11 cellular contexts compared by ENCODE assay signal in the genomic region with DNA sequence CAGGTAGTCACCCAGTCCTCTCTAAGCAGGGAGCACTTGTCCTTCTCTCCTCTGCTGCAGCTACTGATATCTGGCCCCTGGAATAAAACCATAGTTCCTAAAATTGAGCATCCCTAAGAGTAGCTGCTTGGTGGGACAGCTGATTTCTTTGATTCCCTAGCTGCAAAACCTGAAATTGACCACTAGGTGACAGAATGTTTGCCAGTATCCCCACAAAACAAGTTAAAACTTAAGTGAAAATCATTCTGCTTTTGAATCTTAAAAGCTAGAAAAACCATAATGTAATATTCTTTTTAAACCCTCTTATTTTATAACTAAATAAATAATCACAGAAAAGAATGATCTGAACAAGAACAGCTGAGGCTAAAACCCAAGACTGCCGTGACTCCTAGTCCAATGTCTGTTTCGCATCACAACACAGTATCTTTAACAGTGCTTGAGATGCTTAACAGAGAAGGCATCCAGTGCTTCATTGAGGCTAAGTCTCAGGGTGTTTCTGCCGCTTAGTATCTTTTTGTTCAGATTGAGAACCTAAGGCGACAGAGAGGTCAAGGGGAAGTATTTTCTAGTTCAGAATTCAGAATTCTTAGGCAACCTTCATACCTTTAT. TPM values are rescaled to one million over a fixed set of nuclear protein-coding genes. Genes with fewer than 3 reads are reported as not detected.
DNase-seq lines count a peak whose midpoint lies in the region; ATAC-seq, FAIRE-seq and TF ChIP-seq lines count a peak whose summit lies in the region.
"Had no signal": no experiment of that assay in that cellular context is flagged by ENCODE, and none has a peak within 500 bp of the region (broad histone marks: within the 10 kb centered on the region; RNA-seq: fewer than 3 reads in every experiment).

No MANE protein-coding gene starts in this region.

- peaks cover 15% of the 10 kb centered on the region for H3K36me3 Mint-ChIP-seq in neural crest cell (ENCODE audit: low read depth)

- H3K4me3 ChIP-seq in LNCaP clone FGC (ENCODE audit: low read depth, low read length) (no peak overlapping the region), bronchial epithelial cell (ENCODE audit: low read depth, low read length) (no peak overlapping the region)

- DNase-seq in LNCaP clone FGC (ENCODE audit: low read depth) (no peak), bronchial epithelial cell (ENCODE audit: low read depth) (peak; percentile 8), neural crest cell (ENCODE audit: low read depth, low spot score) (no peak), midbrain (lab: John Stamatoyannopoulos, UW) (no peak), NCI-H1436 (lab: John Stamatoyannopoulos, UW) (no peak)
- no peak for DNase-seq in activated naive CD4-positive, alpha-beta T cell treated with anti-CD3 and anti-CD28 coated beads, Interleukin-2, amount 50 U/mL, for 16 hours
- DNase-seq: NCI-H69 had no signal

- TF ChIP-seq CTCF in LNCaP clone FGC (IDR thresholded peaks at IDR 0.05; ENCODE audit: control insufficient read depth, extremely low read depth, insufficient read depth) = peak; percentile 60
- peak; percentile 26 for TF ChIP-seq CTCF in bronchial epithelial cell (IDR thresholded peaks at IDR 0.05; ENCODE audit: insufficient read depth, low read length, severe bottlenecking)
- TF ChIP-seq CTCF in neural crest cell (conservative IDR thresholded peaks at IDR 0.05) = peak; percentile 66

- no peaks in the 10 kb centered on the region for H3K36me3 ChIP-seq in bronchial epithelial cell (ENCODE audit: control insufficient read depth, insufficient read depth, low read length)

- H3K27ac Mint-ChIP-seq in neural crest cell (ENCODE audit: unreplicated experiment) = peak overlapping the region; percentile 31
- H3K27ac Mint-ChIP-seq: activated naive CD4-positive, alpha-beta T cell treated with anti-CD3 and anti-CD28 coated beads, Interleukin-2, amount 50 U/mL, for 72 hours had no signal

- no peak overlapping the region for H3K4me3 Mint-ChIP-seq in neural crest cell

- ATAC-seq in GM19463 (IDR thresholded peaks at IDR 0.05; ENCODE audit: unreplicated experiment) = no peak
- ATAC-seq: activated naive CD4-positive, alpha-beta T cell treated with anti-CD3 and anti-CD28 coated beads, Interleukin-2, amount 50 U/mL, for 72 hours had no signal

- no peaks in the 10 kb centered on the region for H3K4me1 Mint-ChIP-seq in neural crest cell

- peaks cover 8% of the 10 kb centered on the region for H3K9me3 Mint-ChIP-seq in neural crest cell
- H3K9me3 Mint-ChIP-seq: activated naive CD4-positive, alpha-beta T cell treated with anti-CD3 and anti-CD28 coated beads, Interleukin-2, amount 50 U/mL, for 72 hours had no signal

- peak; percentile 21 for FAIRE-seq in G401.6 (lab: Jason Lieb, UNC)
- FAIRE-seq in bronchial epithelial cell (lab: Jason Lieb, UNC) = no peak
- FAIRE-seq: GM12891 had no signal

- no peaks in the 10 kb centered on the region for H3K27me3 Mint-ChIP-seq in neural crest cell (ENCODE audit: low read depth)

- no peaks in the 10 kb centered on the region for H3K27me3 ChIP-seq in bronchial epithelial cell (ENCODE audit: control insufficient read depth, insufficient read depth, low read length)

RNA-seq across cellular contexts. Expression of gene TAL2, which starts 24.4 kb away (rescaled TPM):
- total RNA-seq in bronchial epithelial cell (0.26 TPM in 1 of 2 replicates, not detected in the other), neural crest cell (7.4 and 8.4 TPM in 2 replicates)

RNA-seq across cellular contexts. Expression of gene TMEM38B, which starts 56.5 kb away (rescaled TPM):
- total RNA-seq in bronchial epithelial cell (19.6 and 34.5 TPM in 2 replicates), neural crest cell (34.1 and 34.9 TPM in 2 replicates)
